11 cellular contexts compared by ENCODE assay signal in the genomic region with DNA sequence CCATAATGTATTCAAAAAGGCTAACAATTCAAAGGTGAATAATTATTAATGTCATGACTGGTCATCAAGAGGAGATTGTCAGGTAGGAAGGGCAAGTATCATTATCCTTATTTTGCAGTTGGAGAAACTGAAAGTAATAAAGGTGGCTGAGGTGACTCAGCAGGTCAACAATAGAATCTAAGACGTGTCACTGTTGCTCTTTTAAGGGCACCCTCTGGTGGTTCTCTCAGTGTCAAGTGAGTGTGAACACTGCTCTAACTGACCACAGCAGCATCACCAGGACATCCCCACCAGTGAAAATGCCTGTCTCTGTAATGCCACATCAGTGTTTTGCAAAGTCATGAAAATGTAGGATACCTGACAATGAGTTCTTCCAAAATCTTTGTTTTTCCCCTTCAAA.
DNase-seq lines count a peak whose midpoint lies in the region; ATAC-seq and TF ChIP-seq lines count a peak whose summit lies in the region.
"Had no signal": no experiment of that assay in that cellular context is flagged by ENCODE, and none has a peak within 500 bp of the region (broad histone marks: within the 10 kb centered on the region; RNA-seq: fewer than 3 reads in every experiment).

No MANE protein-coding gene starts in this region.

- DNase-seq in HT1080 (ENCODE audit: low read depth) (peak; percentile 75), renal cortical epithelial cell (ENCODE audit: low read depth) (peak; percentile 55), left lung (no peak), psoas muscle (no peak), T-helper 17 cell (no peak)
- no peak for DNase-seq in activated T-cell treated with anti-CD3 and anti-CD28 coated beads, Interleukin-2, amount 50 U/mL, for 72 hours
- DNase-seq: activated B cell treated with CpG ODN at 0.5 μM for 24 hours, NCI-H1930, stomach had no signal

- peaks cover 2% of the 10 kb centered on the region in 2 donors for H3K9me3 Mint-ChIP-seq in activated T-cell treated with anti-CD3 and anti-CD28 coated beads, Interleukin-2, amount 50 U/mL, for 72 hours
- H3K9me3 Mint-ChIP-seq: activated B cell treated with CpG ODN at 0.5 μM for 24 hours had no signal

- H3K36me3 ChIP-seq in left lung (no peaks in the 10 kb centered on the region), psoas muscle (ENCODE audit: insufficient read depth in 1 of 2, low read depth in 1 of 2) (no peaks in the 10 kb centered on the region)
- H3K36me3 ChIP-seq: stomach had no signal

- no peaks in the 10 kb centered on the region for H3K27me3 Mint-ChIP-seq in activated T-cell treated with anti-CD3 and anti-CD28 coated beads, Interleukin-2, amount 50 U/mL, for 72 hours (ENCODE audit: low read depth)
- no peaks in the 10 kb centered on the region for H3K27me3 Mint-ChIP-seq in T-helper 17 cell
- H3K27me3 Mint-ChIP-seq: activated B cell treated with CpG ODN at 0.5 μM for 24 hours had no signal

- H3K4me1 Mint-ChIP-seq in activated T-cell treated with anti-CD3 and anti-CD28 coated beads, Interleukin-2, amount 50 U/mL, for 72 hours (ENCODE audit: low read depth): no peaks in the 10 kb centered on the region
- no peaks in the 10 kb centered on the region for H3K4me1 Mint-ChIP-seq in T-helper 17 cell
- H3K4me1 Mint-ChIP-seq: activated B cell treated with CpG ODN at 0.5 μM for 24 hours had no signal

- intact Hi-C loops in left lung (cut with DNase I) (no loop called here), psoas muscle (cut with DNase I) (no loop called here)

- H3K4me3 ChIP-seq in left lung (no peak overlapping the region), psoas muscle (no peak overlapping the region)
- H3K4me3 ChIP-seq: stomach had no signal

- H3K27ac Mint-ChIP-seq in activated T-cell treated with anti-CD3 and anti-CD28 coated beads, Interleukin-2, amount 50 U/mL, for 72 hours: no peak overlapping the region
- no peak overlapping the region for H3K27ac Mint-ChIP-seq in T-helper 17 cell
- H3K27ac Mint-ChIP-seq: activated B cell treated with CpG ODN at 0.5 μM for 24 hours had no signal

- H3K27me3 ChIP-seq in left lung (no peaks in the 10 kb centered on the region), psoas muscle (ENCODE audit: insufficient read depth in 3 of 3, low read length in 2 of 3) (no peaks in the 10 kb centered on the region)
- H3K27me3 ChIP-seq: stomach had no signal

- H3K4me1 ChIP-seq in left lung: no peaks in the 10 kb centered on the region
- H3K4me1 ChIP-seq in psoas muscle: no peaks in the 10 kb centered on the region
- H3K4me1 ChIP-seq: stomach had no signal

- no peaks in the 10 kb centered on the region for H3K9me3 ChIP-seq in left lung
- no peaks in the 10 kb centered on the region for H3K9me3 ChIP-seq in psoas muscle
- H3K9me3 ChIP-seq in T-helper 17 cell (ENCODE audit: control insufficient read depth, low read length, poor library complexity, severe bottlenecking): no peaks in the 10 kb centered on the region
- H3K9me3 ChIP-seq: stomach had no signal

- H3K4me3 Mint-ChIP-seq in activated T-cell treated with anti-CD3 and anti-CD28 coated beads, Interleukin-2, amount 50 U/mL, for 72 hours: no peak overlapping the region
- no peak overlapping the region for H3K4me3 Mint-ChIP-seq in T-helper 17 cell
- H3K4me3 Mint-ChIP-seq: activated B cell treated with CpG ODN at 0.5 μM for 24 hours had no signal

- WGBS in psoas muscle, 3 donors: 18 to 31% (median 19%) methylated on average over 1 of the region's 1 CpG

- H3K36me3 Mint-ChIP-seq in activated T-cell treated with anti-CD3 and anti-CD28 coated beads, Interleukin-2, amount 50 U/mL, for 72 hours (ENCODE audit: insufficient read depth in 2 of 2): no peaks in the 10 kb centered on the region
- no peaks in the 10 kb centered on the region for H3K36me3 Mint-ChIP-seq in T-helper 17 cell (ENCODE audit: low read depth)

- peak; percentile 93 for ATAC-seq in GM18873 (IDR thresholded peaks at IDR 0.05; ENCODE audit: low FRiP score, unreplicated experiment)
- peak; percentile 100 for ATAC-seq in HG02588 (IDR thresholded peaks at IDR 0.05; ENCODE audit: unreplicated experiment)
- no peak for ATAC-seq in activated T-cell treated with anti-CD3 and anti-CD28 coated beads, Interleukin-2, amount 50 U/mL, for 72 hours (replicated peaks in 1 of 2)
- ATAC-seq in left lung: no peak
- ATAC-seq in psoas muscle: no peak
- ATAC-seq in T-helper 17 cell: no peak

- H3K27ac ChIP-seq in left lung: no peak overlapping the region
- H3K27ac ChIP-seq in psoas muscle: no peak overlapping the region
- H3K27ac ChIP-seq: stomach had no signal

- TF ChIP-seq CTCF in left lung (IDR thresholded peaks at IDR 0.05): no peak
- TF ChIP-seq CTCF in psoas muscle (IDR thresholded peaks at IDR 0.05): no peak

Comparison
In these comparisons a context has a peak if more than half of its experiments do, and no peak if none do; other contexts are left out.
1. ATAC-seq: peak in GM18873 (single experiment) and HG02588 (single experiment); none in activated T-cell treated with anti-CD3 and anti-CD28 coated beads, Interleukin-2, amount 50 U/mL, for 72 hours (0 of 2), left lung (single experiment), psoas muscle (0 of 4) and T-helper 17 cell (single experiment).
2. DNase-seq: peak in HT1080 (single experiment) and renal cortical epithelial cell (single experiment); none in activated T-cell treated with anti-CD3 and anti-CD28 coated beads, Interleukin-2, amount 50 U/mL, for 72 hours (0 of 2), left lung (0 of 2), psoas muscle (0 of 2) and T-helper 17 cell (0 of 3).